In the genomic region with DNA sequence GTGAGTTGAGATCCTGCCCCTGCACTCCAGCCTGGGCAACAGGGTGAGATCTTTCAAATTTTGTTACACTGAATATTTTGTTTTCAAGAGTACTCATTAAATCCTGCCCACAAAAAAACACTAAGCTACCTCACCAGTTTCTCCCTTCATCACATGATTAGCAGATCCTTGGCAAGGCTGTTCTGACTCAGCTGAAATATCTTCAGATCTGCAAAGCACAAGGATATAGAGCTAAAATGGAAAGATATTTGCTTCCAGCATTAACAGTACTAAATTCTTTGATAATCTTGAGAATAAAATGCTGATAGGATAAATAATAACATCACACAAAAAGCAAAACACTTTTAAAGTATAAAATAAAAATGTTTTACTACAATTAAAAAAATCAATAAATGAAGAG, we compare ENCODE assay signal across 12 cellular contexts. TPM values are rescaled to one million over a fixed set of nuclear protein-coding genes. Genes with fewer than 3 reads are reported as not detected.
DNase-seq lines count a peak whose midpoint lies in the region; ATAC-seq and TF ChIP-seq lines count a peak whose summit lies in the region.
"Had no signal": no experiment of that assay in that cellular context is flagged by ENCODE, and none has a peak within 500 bp of the region (broad histone marks: within the 10 kb centered on the region; RNA-seq: fewer than 3 reads in every experiment).

No MANE protein-coding gene starts in this region.

- no peaks in the 10 kb centered on the region for H3F3A ChIP-seq in PC-3 (ENCODE audit: low read length, unreplicated experiment)

- no peak overlapping the region for H3K27ac ChIP-seq in PC-3 (ENCODE audit: low read length)
- peak overlapping the region; percentile 16 for H3K27ac ChIP-seq in osteoblast (ENCODE audit: low read depth, low read length)
- H3K27ac ChIP-seq: esophagus squamous epithelium, KMS-11 had no signal

- H3K36me3 ChIP-seq in PC-3 (ENCODE audit: low read depth, low read length) (peaks cover 15% of the 10 kb centered on the region; the same call in 1 of the 2 replicates), osteoblast (ENCODE audit: insufficient read depth, low read length) (peaks cover 26% of the 10 kb centered on the region)

- H3K27me3 ChIP-seq in PC-3 (ENCODE audit: low read length) (no peaks in the 10 kb centered on the region), osteoblast (ENCODE audit: insufficient read depth, low read length) (no peaks in the 10 kb centered on the region)
- H3K27me3 ChIP-seq: esophagus squamous epithelium had no signal

- no peak for ATAC-seq in PC-3
- ATAC-seq in HG03196 (IDR thresholded peaks at IDR 0.05; ENCODE audit: unreplicated experiment), result no peak
- no peak for ATAC-seq in GM21717 (IDR thresholded peaks at IDR 0.05; ENCODE audit: unreplicated experiment)
- no peak for ATAC-seq in GM21447 (IDR thresholded peaks at IDR 0.05; ENCODE audit: unreplicated experiment)
- no peak for ATAC-seq in GM18909 (IDR thresholded peaks at IDR 0.05; ENCODE audit: poor library complexity, unreplicated experiment)

- DNase-seq in EL, result peak; percentile 36
- peak; percentile 15 for DNase-seq in PC-3
- DNase-seq in epithelial cell of proximal tubule (ENCODE audit: low read depth), result peak; percentile 6
- no peak for DNase-seq in osteoblast (ENCODE audit: insufficient read length, low spot score, missing footprints)
- DNase-seq: DMS 273 treated with DMSO at 0.1 percent for 48 hours, esophagus squamous epithelium, NCI-H345 had no signal

- BruUV-seq in PC-3 (replicated peaks; lab: Mats Ljungman, UMichigan), result no TSS peak

- no peak overlapping the region for H3K4me2 ChIP-seq in PC-3 (ENCODE audit: low read length)
- no peak overlapping the region for H3K4me2 ChIP-seq in osteoblast (ENCODE audit: insufficient read depth, low read length)
- H3K4me2 ChIP-seq: KMS-11 had no signal

- H3K9me3 ChIP-seq in PC-3 (ENCODE audit: low read length) (no peaks in the 10 kb centered on the region), osteoblast (ENCODE audit: low read depth, low read length) (no peaks in the 10 kb centered on the region)
- H3K9me3 ChIP-seq: esophagus squamous epithelium had no signal

- no peaks in the 10 kb centered on the region for H3K4me1 ChIP-seq in PC-3 (ENCODE audit: insufficient read depth, low read length)
- peaks cover 5% of the 10 kb centered on the region for H3K4me1 ChIP-seq in osteoblast (ENCODE audit: insufficient read depth, low read length)
- H3K4me1 ChIP-seq: esophagus squamous epithelium had no signal

- H3K9ac ChIP-seq in PC-3 (ENCODE audit: low read length), result no peak overlapping the region
- H3K9ac ChIP-seq: KMS-11 had no signal

- POLR2A ChIA-PET in PC-3 (lab: Charles Lee; ENCODE audit: unreplicated experiment), result no interaction called here

- CTCF ChIA-PET in PC-3 (lab: Charles Lee), result no interaction called here

- no peak for TF ChIP-seq CTCF in PC-3 (conservative IDR thresholded peaks at IDR 0.05; ENCODE audit: low read depth, low read length)
- TF ChIP-seq CTCF in epithelial cell of proximal tubule (conservative IDR thresholded peaks at IDR 0.05; ENCODE audit: low read depth, low read length), result no peak
- no peak for TF ChIP-seq CTCF in osteoblast (IDR thresholded peaks at IDR 0.05; ENCODE audit: extremely low read depth, low read depth, low read length)

- intact Hi-C loops in PC-3 (cut with micrococcal nuclease), result no loop called here

- no peak overlapping the region for H3K4me3 ChIP-seq in PC-3 (ENCODE audit: low read length)
- H3K4me3 ChIP-seq in epithelial cell of proximal tubule (ENCODE audit: low read depth, low read length), result no peak overlapping the region
- H3K4me3 ChIP-seq in osteoblast (ENCODE audit: insufficient read depth, low read length), result no peak overlapping the region
- H3K4me3 ChIP-seq: esophagus squamous epithelium had no signal

- no peak overlapping the region for H2AFZ ChIP-seq in PC-3 (ENCODE audit: low read length)
- no peak overlapping the region for H2AFZ ChIP-seq in osteoblast (ENCODE audit: low read length)

- no peaks in the 10 kb centered on the region for H4K20me1 ChIP-seq in PC-3 (ENCODE audit: low read length)
- no peaks in the 10 kb centered on the region for H4K20me1 ChIP-seq in osteoblast (ENCODE audit: insufficient read depth, low read length)

- H3K79me2 ChIP-seq in PC-3 (ENCODE audit: low read length), result no peaks in the 10 kb centered on the region
- H3K79me2 ChIP-seq in osteoblast (ENCODE audit: insufficient read depth, low read length), result no peaks in the 10 kb centered on the region

- no peaks in the 10 kb centered on the region for H3K9me2 ChIP-seq in PC-3 (replicated peaks; ENCODE audit: low read length)

RNA-seq across cellular contexts. Expression of gene MCM6, which starts 28.3 kb away (rescaled TPM):
- total RNA-seq in PC-3 (2014; rRNA removed) (39.9 and 61.5 TPM in 2 replicates), epithelial cell of proximal tubule (37.8 and 71.3 TPM in 2 replicates), osteoblast (14.5 and 15.6 TPM in 2 replicates)
